Comparison of ENCODE assay signal across 7 cellular contexts in genomic region chr6:36364061-36364635, GRCh38. TPM values are rescaled to one million over a fixed set of nuclear protein-coding genes. Genes with fewer than 3 reads are reported as not detected.
"Had no signal": no experiment of that assay in that cellular context is flagged by ENCODE, and none has a peak within 500 bp of the region (broad histone marks: within the 10 kb centered on the region; RNA-seq: fewer than 3 reads in every experiment).

No MANE protein-coding gene starts in this region.

RNA-seq across cellular contexts. Expression of gene ETV7, which starts 23.3 kb away (rescaled TPM):
- total RNA-seq: HepG2, HT1080 had no signal
- polyA plus RNA-seq: HepG2 had no signal

RNA-seq across cellular contexts. Expression of gene BNIP5, which starts 27.5 kb away (rescaled TPM):
- total RNA-seq: GM23248, H4, H7, HepG2, HFFc6, HT1080 had no signal
- polyA plus RNA-seq: GM23248, HepG2, IgD-negative memory B cell had no signal
